Comparison of ENCODE assay signal across 8 cellular contexts in genomic region chr2:234952270-234953115, GRCh38. TPM values are rescaled to one million over a fixed set of nuclear protein-coding genes. Genes with fewer than 3 reads are reported as not detected.
DNase-seq lines count a peak whose midpoint lies in the region; ATAC-seq and TF ChIP-seq lines count a peak whose summit lies in the region.

No MANE protein-coding gene starts in this region.

- H3K9me3 Mint-ChIP-seq in CD8-positive, alpha-beta memory T cell = peaks cover 0 to 4% (median 0%) of the 10 kb centered on the region in 5 donors

- H3K27ac Mint-ChIP-seq in CD8-positive, alpha-beta memory T cell = no peak overlapping the region

- TF ChIP-seq CTCF in tibial nerve (IDR thresholded peaks at IDR 0.05) = no peak

- no peak for ATAC-seq in GM21515 (IDR thresholded peaks at IDR 0.05; ENCODE audit: unreplicated experiment)

- peak in 1 of 2 donors; percentile 37 for TF ChIP-seq EP300 in tibial nerve (IDR thresholded peaks at IDR 0.05)

- peak overlapping the region; percentile 45 to 72 (median 54) for H3K4me3 Mint-ChIP-seq in CD8-positive, alpha-beta memory T cell

- H3K4me1 Mint-ChIP-seq in CD8-positive, alpha-beta memory T cell = peaks cover 7 to 22% (median 12%) of the 10 kb centered on the region in 3 donors

- POLR2A ChIA-PET in CD8-positive, alpha-beta memory T cell (lab: Charles Lee) = no interaction called here

- no peaks in the 10 kb centered on the region for H3K9me3 ChIP-seq in CD8-positive, alpha-beta memory T cell (ENCODE audit: low read length)
- H3K9me3 ChIP-seq in duodenal mucosa (ENCODE audit: control insufficient read depth in 1 of 2, low read length in 2 of 2) (no peaks in the 10 kb centered on the region), tibial nerve (no peaks in the 10 kb centered on the region)

- no peak for DNase-seq in CD8-positive, alpha-beta memory T cell
- DNase-seq in NCI-H526 (lab: John Stamatoyannopoulos, UW) (peak; percentile 19 to 67), mesenteric fat pad (ENCODE audit: low spot score) (peak; percentile 90), tibial nerve (ENCODE audit: low spot score in 2 of 2) (no peak), T1000 (lab: John Stamatoyannopoulos, UW) (no peak)
- DNase-seq in effector CD4-positive, alpha-beta T cell = no peak

- H3K27me3 Mint-ChIP-seq in CD8-positive, alpha-beta memory T cell = peaks cover 45 to 79% of the 10 kb centered on the region in 2 donors

- H3K27me3 ChIP-seq in CD8-positive, alpha-beta memory T cell (ENCODE audit: insufficient read depth, low read length, poor library complexity, severe bottlenecking) = peaks cover 24% of the 10 kb centered on the region
- H3K27me3 ChIP-seq in duodenal mucosa (ENCODE audit: control insufficient read depth in 1 of 2, insufficient read depth in 2 of 2, low read length in 2 of 2) (peaks cover 12 to 16% of the 10 kb centered on the region in 2 donors), tibial nerve (peaks cover 0 to 21% of the 10 kb centered on the region in 2 donors)

- WGBS in tibial nerve, 2 donors = 2 to 3% methylated on average over 37 to 62 of the region's 102 CpGs

- CTCF ChIA-PET in CD8-positive, alpha-beta memory T cell (lab: Charles Lee) = no interaction called here

- no peaks in the 10 kb centered on the region for H3K36me3 Mint-ChIP-seq in CD8-positive, alpha-beta memory T cell

- peak overlapping the region; percentile 65 to 71 for H3K9ac ChIP-seq in duodenal mucosa (ENCODE audit: low read depth in 1 of 2, low read length in 2 of 2)

- H3K4me1 ChIP-seq in CD8-positive, alpha-beta memory T cell (ENCODE audit: insufficient read depth, low read length) = no peaks in the 10 kb centered on the region
- peaks cover 42 to 54% of the 10 kb centered on the region in 2 donors for H3K4me1 ChIP-seq in duodenal mucosa (ENCODE audit: control insufficient read depth in 1 of 2, insufficient read depth in 2 of 2, low read length in 2 of 2)
- peaks cover 0 to 49% (median 6%) of the 10 kb centered on the region in 4 donors for H3K4me1 ChIP-seq in tibial nerve

- no peak overlapping the region for H3K27ac ChIP-seq in CD8-positive, alpha-beta memory T cell (ENCODE audit: low read depth, low read length)
- H3K27ac ChIP-seq in duodenal mucosa (ENCODE audit: low read depth, low read length) (peak overlapping the region; percentile 39), tibial nerve (peak overlapping the region; percentile 68 to 84 (median 82))

- no peak for TF ChIP-seq POLR2A in tibial nerve (IDR thresholded peaks at IDR 0.05)

- no peak overlapping the region for H3K4me3 ChIP-seq in CD8-positive, alpha-beta memory T cell (ENCODE audit: low read length)
- peak overlapping the region; percentile 66 to 80 for H3K4me3 ChIP-seq in duodenal mucosa (ENCODE audit: low read depth in 1 of 2, low read length in 2 of 2)
- peak overlapping the region; percentile 47 to 86 (median 60) for H3K4me3 ChIP-seq in tibial nerve

- H3K36me3 ChIP-seq in CD8-positive, alpha-beta memory T cell (ENCODE audit: insufficient read depth, low read length) = no peaks in the 10 kb centered on the region
- no peaks in the 10 kb centered on the region for H3K36me3 ChIP-seq in duodenal mucosa (ENCODE audit: control insufficient read depth in 1 of 2, insufficient read depth in 2 of 2, low read length in 2 of 2)
- H3K36me3 ChIP-seq in tibial nerve = no peaks in the 10 kb centered on the region

RNA-seq across cellular contexts. Expression of gene SH3BP4, which starts 0.7 kb away (rescaled TPM):
- under 1 TPM in 1 of 2 experiments, not detected in 1; 0.18 TPM for total RNA-seq in CD8-positive, alpha-beta memory T cell
- polyA plus RNA-seq in CD8-positive, alpha-beta memory T cell = not detected
- total RNA-seq in mesenteric fat pad = 20.5 TPM
- 10 to 100 TPM; 19.2 to 31.8 (median 24.3) TPM for total RNA-seq in tibial nerve

Comparison
In these comparisons a context has a peak if more than half of its experiments do, and no peak if none do; other contexts are left out.
1. DNase-seq: peak in NCI-H526 (2 of 2) and mesenteric fat pad (single experiment); none in CD8-positive, alpha-beta memory T cell (0 of 5), tibial nerve (0 of 2), effector CD4-positive, alpha-beta T cell (single experiment) and T1000 (single experiment).
2. RNA of gene SH3BP4, which starts 0.7 kb away (total RNA-seq): 19.2 to 31.8 TPM in tibial nerve and 20.5 TPM in mesenteric fat pad (single experiment); 0.18 TPM in CD8-positive, alpha-beta memory T cell; every median in the first group is over 10 times any median in the second.